22 cellular contexts compared by ENCODE assay signal in the genomic region with DNA sequence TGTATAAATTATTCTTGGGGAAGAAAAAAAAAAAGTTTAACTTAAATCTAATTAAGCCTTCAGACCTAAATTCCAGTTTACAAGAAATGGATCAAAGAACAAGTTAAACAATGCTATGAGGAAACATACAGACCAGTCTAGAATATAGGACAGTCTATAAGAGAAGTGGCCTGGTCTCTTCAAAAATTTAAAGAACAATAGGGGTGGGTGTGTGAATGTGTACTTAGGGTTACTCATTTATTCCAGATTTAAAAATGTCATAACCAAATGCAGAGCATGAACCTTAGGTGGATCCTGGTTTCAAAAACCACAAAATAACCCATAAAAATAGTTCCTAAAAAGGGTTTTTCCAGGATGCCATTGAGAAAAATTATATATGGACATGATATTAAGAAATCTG.
"Had no signal": no experiment of that assay in that cellular context is flagged by ENCODE, and none has a peak within 500 bp of the region (broad histone marks: within the 10 kb centered on the region; RNA-seq: fewer than 3 reads in every experiment).

No MANE protein-coding gene starts in this region.

- H3K9me3 ChIP-seq: pancreas, testis, uterus had no signal

- DNase-seq: activated CD4-positive, alpha-beta T cell treated with anti-CD3 and anti-CD28 coated beads, Interleukin-2, amount 50 U/mL, for 48 hours; activated CD4-positive, CD25-positive, alpha-beta regulatory T cell treated with anti-CD3 and anti-CD28 coated beads, Interleukin-2, amount 50 U/mL, for 72 hours; activated CD8-positive, alpha-beta memory T cell treated with anti-CD3 and anti-CD28 coated beads, Interleukin-2, amount 10 ng/mL, durations not matched to agents 7 days and 5 days; activated effector memory CD4-positive, alpha-beta T cell treated with anti-CD3 and anti-CD28 coated beads, Interleukin-2, amount 50 U/mL, for 16 hours; activated naive CD8-positive, alpha-beta T cell treated with anti-CD3 and anti-CD28 coated beads, Interleukin-2, amount 10 ng/mL, durations not matched to agents 7 days and 5 days; effector CD4-positive, alpha-beta T cell; foreskin fibroblast; heart right ventricle; islet precursor cell; left colon; pancreas; right cardiac atrium; stimulated activated CD4-positive, alpha-beta T cell treated with anti-CD3 and anti-CD28 coated beads, Interleukin-4, amount 100 ng/mL, for 24 hours; testis; trophoblast cell; uterus; WERI-Rb-1 had no signal

- H3K27ac ChIP-seq: cardiac muscle cell, heart right ventricle, pancreas, testis, uterus had no signal

- H3K36me3 ChIP-seq: uterus had no signal

- H3K9me3 Mint-ChIP-seq: activated naive CD8-positive, alpha-beta T cell treated with anti-CD3 and anti-CD28 coated beads, Interleukin-2, amount 10 ng/mL, durations not matched to agents 7 days and 5 days; memory B cell; natural killer cell treated with Interleukin-12 subunit alpha and Interleukin-12 subunit beta and Interleukin-15 and Interleukin-18, amount 100 ng/mL, for 72 hours; T-helper 2 cell treated with Interferon-gamma antibody and Interleukin-4, amounts not matched to agents 5 μg/mL and 100 μg/mL, for 36 hours had no signal

- H3K4me1 ChIP-seq: heart right ventricle, pancreas, testis, uterus had no signal

- H3K27me3 Mint-ChIP-seq: activated CD8-positive, alpha-beta memory T cell treated with anti-CD3 and anti-CD28 coated beads, Interleukin-2, amount 10 ng/mL, durations not matched to agents 7 days and 5 days; activated naive CD8-positive, alpha-beta T cell treated with anti-CD3 and anti-CD28 coated beads, Interleukin-2, amount 10 ng/mL, durations not matched to agents 7 days and 5 days; memory B cell; natural killer cell treated with Interleukin-12 subunit alpha and Interleukin-12 subunit beta and Interleukin-15 and Interleukin-18, amount 100 ng/mL, for 72 hours had no signal

- ATAC-seq: activated CD8-positive, alpha-beta memory T cell treated with anti-CD3 and anti-CD28 coated beads, Interleukin-2, amount 10 ng/mL, durations not matched to agents 7 days and 5 days; heart right ventricle; left colon; natural killer cell treated with Interleukin-12 subunit alpha and Interleukin-12 subunit beta and Interleukin-15 and Interleukin-18, amount 100 ng/mL, for 72 hours; pancreas; right cardiac atrium; SK-N-SH treated with all-trans-retinoic acid at 6 μM for 48 hours had no signal

- H3K4me1 Mint-ChIP-seq: memory B cell had no signal

- H3K27me3 ChIP-seq: cardiac muscle cell, heart right ventricle, pancreas, testis, uterus had no signal

- H3K4me3 Mint-ChIP-seq: activated CD8-positive, alpha-beta memory T cell treated with anti-CD3 and anti-CD28 coated beads, Interleukin-2, amount 10 ng/mL, durations not matched to agents 7 days and 5 days; activated naive CD8-positive, alpha-beta T cell treated with anti-CD3 and anti-CD28 coated beads, Interleukin-2, amount 10 ng/mL, durations not matched to agents 7 days and 5 days; memory B cell; natural killer cell treated with Interleukin-12 subunit alpha and Interleukin-12 subunit beta and Interleukin-15 and Interleukin-18, amount 100 ng/mL, for 72 hours; T-helper 2 cell treated with Interferon-gamma antibody and Interleukin-4, amounts not matched to agents 5 μg/mL and 100 μg/mL, for 36 hours had no signal

- H3K4me3 ChIP-seq: cardiac muscle cell, heart right ventricle, pancreas, testis, uterus had no signal

- H3K27ac Mint-ChIP-seq: activated CD8-positive, alpha-beta memory T cell treated with anti-CD3 and anti-CD28 coated beads, Interleukin-2, amount 10 ng/mL, durations not matched to agents 7 days and 5 days; activated naive CD8-positive, alpha-beta T cell treated with anti-CD3 and anti-CD28 coated beads, Interleukin-2, amount 10 ng/mL, durations not matched to agents 7 days and 5 days; memory B cell; natural killer cell treated with Interleukin-12 subunit alpha and Interleukin-12 subunit beta and Interleukin-15 and Interleukin-18, amount 100 ng/mL, for 72 hours; T-helper 2 cell treated with Interferon-gamma antibody and Interleukin-4, amounts not matched to agents 5 μg/mL and 100 μg/mL, for 36 hours had no signal
